Comparison of ENCODE assay signal across 37 cellular contexts in the genomic region with DNA sequence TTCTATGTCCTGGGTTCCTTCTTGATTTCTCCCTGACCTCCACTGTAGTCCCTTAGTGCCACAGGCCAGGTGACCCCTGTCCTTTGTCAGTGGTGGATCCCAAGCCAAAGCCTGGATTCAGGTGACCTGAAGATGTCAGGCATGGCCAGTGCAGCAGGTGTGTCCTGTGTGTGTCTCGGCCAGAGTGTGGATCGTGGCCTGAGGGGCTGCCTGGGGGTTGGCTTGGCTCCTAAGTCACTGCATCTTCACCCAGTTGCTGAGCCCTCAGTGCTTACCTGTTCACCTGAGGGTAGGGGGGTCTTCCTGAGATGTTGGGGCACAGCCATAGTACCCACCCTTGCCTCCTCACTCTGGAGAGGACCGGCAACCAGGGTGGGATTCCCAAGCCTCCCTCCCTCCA.
"Had no signal": no experiment of that assay in that cellular context is flagged by ENCODE, and none has a peak within 500 bp of the region (broad histone marks: within the 10 kb centered on the region; RNA-seq: fewer than 3 reads in every experiment).

No MANE protein-coding gene starts in this region.

- H3K27ac Mint-ChIP-seq: activated B cell treated with CpG ODN at 0.5 μM for 24 hours; activated CD4-positive, alpha-beta memory T cell treated with anti-CD3 and anti-CD28 coated beads for 36 hours; activated naive CD8-positive, alpha-beta T cell treated with anti-CD3 and anti-CD28 coated beads for 36 hours; activated T-helper 1 cell treated with anti-CD3 and anti-CD28 coated beads, Interleukin-12 subunit alpha, Interleukin-12 subunit beta, Interleukin-2, Interleukin-4 antibody, amounts not matched to agents 30 ng/mL and 10 ng/mL and 1 ng/mL, durations not matched to agents 14 hours and 24 hours and 36 hours had no signal

- H3K36me3 ChIP-seq: brain microvascular endothelial cell, cardiac muscle cell had no signal

- H3K27ac ChIP-seq: brain microvascular endothelial cell, cardiac muscle cell, KMS-11, VCaP had no signal

- H3K4me3 Mint-ChIP-seq: activated B cell treated with CpG ODN at 0.5 μM for 24 hours; activated CD4-positive, alpha-beta memory T cell treated with anti-CD3 and anti-CD28 coated beads for 36 hours; activated naive CD8-positive, alpha-beta T cell treated with anti-CD3 and anti-CD28 coated beads for 36 hours; activated T-cell treated with anti-CD3 and anti-CD28 coated beads, Interleukin-2, amount 50 U/mL, for 4 hours; activated T-helper 1 cell treated with anti-CD3 and anti-CD28 coated beads, Interleukin-12 subunit alpha, Interleukin-12 subunit beta, Interleukin-2, Interleukin-4 antibody, amounts not matched to agents 30 ng/mL and 10 ng/mL and 1 ng/mL, durations not matched to agents 14 hours and 24 hours and 36 hours had no signal

- H3K4me3 ChIP-seq: cardiac muscle cell had no signal

- H3K27me3 ChIP-seq: brain microvascular endothelial cell had no signal

- H3K9me3 Mint-ChIP-seq: activated CD4-positive, alpha-beta memory T cell treated with anti-CD3 and anti-CD28 coated beads for 36 hours; activated naive CD8-positive, alpha-beta T cell treated with anti-CD3 and anti-CD28 coated beads for 36 hours; activated T-cell treated with anti-CD3 and anti-CD28 coated beads, Interleukin-2, amount 50 U/mL, for 4 hours; activated T-helper 1 cell treated with anti-CD3 and anti-CD28 coated beads, Interleukin-12 subunit alpha, Interleukin-12 subunit beta, Interleukin-2, Interleukin-4 antibody, amounts not matched to agents 30 ng/mL and 10 ng/mL and 1 ng/mL, durations not matched to agents 14 hours and 24 hours and 36 hours had no signal

- H3K4me1 Mint-ChIP-seq: activated B cell treated with CpG ODN at 0.5 μM for 24 hours; activated naive CD8-positive, alpha-beta T cell treated with anti-CD3 and anti-CD28 coated beads for 36 hours had no signal

- ATAC-seq: activated T-cell treated with anti-CD3 and anti-CD28 coated beads, Interleukin-2, amount 50 U/mL, for 4 hours; PC-3; Right ventricle myocardium inferior; SK-N-SH treated with all-trans-retinoic acid at 6 μM for 48 hours had no signal

- DNase-seq: activated B cell treated with CpG ODN at 0.5 μM for 24 hours; activated CD4-positive, alpha-beta memory T cell treated with anti-CD3 and anti-CD28 coated beads for 36 hours; activated CD4-positive, alpha-beta T cell treated with anti-CD3 and anti-CD28 coated beads for 4 hours; activated CD4-positive, alpha-beta T cell treated with anti-CD3 and anti-CD28 coated beads, Interleukin-2, amount 50 U/mL, for 1 hour; activated CD4-positive, CD25-positive, alpha-beta regulatory T cell treated with anti-CD3 and anti-CD28 coated beads, Interleukin-2, amount 50 U/mL, for 72 hours; activated CD8-positive, alpha-beta memory T cell treated with anti-CD3 and anti-CD28 coated beads, Interleukin-2, amount 50 U/mL, for 4 hours; activated gamma-delta T cell treated with Interleukin-2 at 50 U/mL for 16 hours; activated naive CD4-positive, alpha-beta T cell treated with anti-CD3 and anti-CD28 coated beads, Interleukin-2, amount 50 U/mL, for 16 hours; activated naive CD8-positive, alpha-beta T cell treated with anti-CD3 and anti-CD28 coated beads for 36 hours; activated T-cell treated with anti-CD3 and anti-CD28 coated beads for 4 hours; activated T-cell treated with anti-CD3 and anti-CD28 coated beads, Interleukin-2, amount 50 U/mL, for 4 hours; amniotic stem cell; brain microvascular endothelial cell; MM.1S; MV-4-11; NCI-H1092; NCI-H1436 treated with DMSO at 0.1 percent for 48 hours; NCI-H1694 treated with DMSO at 0.1 percent for 48 hours; NCI-H2029; NCI-H2107; NCI-H2171; NCI-H510A; NCI-H526; NCI-H748 treated with DMSO at 0.1 percent for 48 hours; NK-92 treated with Interleukin-12 subunit alpha and Interleukin-12 subunit beta, amount 100 ng/mL, for 24 hours; PC-3; SIG-M5; SW 1271; T-helper 1 cell; T-helper 2 cell; T-helper 9 cell had no signal

- H3K36me3 Mint-ChIP-seq: activated CD4-positive, alpha-beta memory T cell treated with anti-CD3 and anti-CD28 coated beads for 36 hours; activated naive CD8-positive, alpha-beta T cell treated with anti-CD3 and anti-CD28 coated beads for 36 hours had no signal
